ENCODE assay signal across 20 cellular contexts in genomic region chr14:43647302-43647701, GRCh38.
DNase-seq lines count a peak whose midpoint lies in the region; ATAC-seq and TF ChIP-seq lines count a peak whose summit lies in the region.
"Had no signal": no experiment of that assay in that cellular context is flagged by ENCODE, and none has a peak within 500 bp of the region (broad histone marks: within the 10 kb centered on the region; RNA-seq: fewer than 3 reads in every experiment).

No MANE protein-coding gene starts in this region.

- H3K36me3 ChIP-seq in Loucy (ENCODE audit: insufficient read depth, low read length) (no peaks in the 10 kb centered on the region), neural progenitor cell (no peaks in the 10 kb centered on the region)
- H3K36me3 ChIP-seq: left ventricle myocardium inferior, prostate gland had no signal

- H3K27me3 ChIP-seq in Loucy (ENCODE audit: insufficient read depth, low read length, poor library complexity, severe bottlenecking) = no peaks in the 10 kb centered on the region
- H3K27me3 ChIP-seq in neural progenitor cell = no peaks in the 10 kb centered on the region
- H3K27me3 ChIP-seq in dorsolateral prefrontal cortex = no peaks in the 10 kb centered on the region

- no peaks in the 10 kb centered on the region for H3K9me2 ChIP-seq in Loucy (replicated peaks; ENCODE audit: low read depth, low read length)

- DNase-seq in DMS53 (lab: John Stamatoyannopoulos, UW) = peak; percentile 11
- no peak for DNase-seq in DMS53 treated with DMSO at 0.1 percent for 48 hours (lab: John Stamatoyannopoulos, UW; ENCODE audit: unreplicated experiment)
- peak; percentile 54 for DNase-seq in WTC11 (ENCODE audit: low spot score)
- DNase-seq in neural progenitor cell (ENCODE audit: low spot score) = peak; percentile 52
- DNase-seq in NCI-H2107 treated with DMSO at 0.1 percent for 48 hours (lab: John Stamatoyannopoulos, UW; ENCODE audit: unreplicated experiment) = no peak
- DNase-seq in dorsolateral prefrontal cortex = no peak
- DNase-seq in activated T-cell treated with anti-CD3 and anti-CD28 coated beads, Interleukin-2, amount 50 U/mL, for 48 hours = no peak
- DNase-seq: 8988T; activated CD4-positive, alpha-beta T cell treated with anti-CD3 and anti-CD28 coated beads, Interleukin-2, amount 50 U/mL, for 1 hour; activated naive CD4-positive, alpha-beta T cell treated with Interleukin-2 at 50 U/mL for 16 hours; CD4-positive, CD25-positive, alpha-beta regulatory T cell; central memory CD4-positive, alpha-beta T cell; left ventricle myocardium inferior; NCI-H1417 treated with DMSO at 0.1 percent for 48 hours; stimulated activated CD4-positive, alpha-beta T cell treated with anti-CD3 and anti-CD28 coated beads, Interleukin-2, amount 100 ng/mL, for 48 hours; stimulated activated naive CD8-positive, alpha-beta T cell treated with anti-CD3 and anti-CD28 coated beads, Interleukin-15, amount 100 ng/mL, for 72 hours had no signal

- H3K4me3 Mint-ChIP-seq in WTC11 = no peak overlapping the region
- H3K4me3 Mint-ChIP-seq in neural progenitor cell = no peak overlapping the region
- H3K4me3 Mint-ChIP-seq: CD4-positive, CD25-positive, alpha-beta regulatory T cell; stimulated activated naive CD8-positive, alpha-beta T cell treated with anti-CD3 and anti-CD28 coated beads, Interleukin-15, amount 100 ng/mL, for 72 hours had no signal

- H3F3A ChIP-seq in Loucy (ENCODE audit: low read depth) (no peaks in the 10 kb centered on the region), neural progenitor cell (ENCODE audit: low read depth) (no peaks in the 10 kb centered on the region)

- no peak overlapping the region for H3K27ac ChIP-seq in neural progenitor cell
- H3K27ac ChIP-seq in dorsolateral prefrontal cortex = no peak overlapping the region
- H3K27ac ChIP-seq: left ventricle myocardium inferior, prostate gland, skin epidermis had no signal

- no peak overlapping the region for H3K4me2 ChIP-seq in Loucy (ENCODE audit: low read depth, low read length, poor library complexity, severe bottlenecking)
- no peak overlapping the region for H3K4me2 ChIP-seq in neural progenitor cell

- H3K9ac ChIP-seq in Loucy (ENCODE audit: low read depth, low read length, poor library complexity, severe bottlenecking) (no peak overlapping the region), neural progenitor cell (no peak overlapping the region)

- H3K9me3 Mint-ChIP-seq in WTC11 = peaks cover 16% of the 10 kb centered on the region
- no peaks in the 10 kb centered on the region for H3K9me3 Mint-ChIP-seq in neural progenitor cell

- H2AFZ ChIP-seq in Loucy (ENCODE audit: low read length) = no peak overlapping the region
- H2AFZ ChIP-seq in neural progenitor cell (replicated peaks) = no peak overlapping the region

- H3K79me2 ChIP-seq in Loucy (ENCODE audit: insufficient read depth, low read length) = no peaks in the 10 kb centered on the region
- no peaks in the 10 kb centered on the region for H3K79me2 ChIP-seq in neural progenitor cell (ENCODE audit: low read depth)

- H3K4me3 ChIP-seq in Loucy (ENCODE audit: low read length, poor library complexity, severe bottlenecking) = no peak overlapping the region
- H3K4me3 ChIP-seq in neural progenitor cell = no peak overlapping the region
- H3K4me3 ChIP-seq in dorsolateral prefrontal cortex = no peak overlapping the region
- H3K4me3 ChIP-seq: left ventricle myocardium inferior, prostate gland, skin epidermis had no signal

- no peak overlapping the region for H3K27ac Mint-ChIP-seq in WTC11
- H3K27ac Mint-ChIP-seq in neural progenitor cell = no peak overlapping the region
- H3K27ac Mint-ChIP-seq: CD4-positive, CD25-positive, alpha-beta regulatory T cell; stimulated activated naive CD8-positive, alpha-beta T cell treated with anti-CD3 and anti-CD28 coated beads, Interleukin-15, amount 100 ng/mL, for 72 hours had no signal

- intact Hi-C loops in dorsolateral prefrontal cortex (cut with DNase I) = no loop called here

- no peaks in the 10 kb centered on the region for H3K9me3 ChIP-seq in Loucy (ENCODE audit: insufficient read depth, low read depth, low read length)
- no peaks in the 10 kb centered on the region for H3K9me3 ChIP-seq in neural progenitor cell (ENCODE audit: low read depth)
- H3K9me3 ChIP-seq: prostate gland had no signal

- H3K27me3 Mint-ChIP-seq in WTC11 (ENCODE audit: low read depth) (no peaks in the 10 kb centered on the region), neural progenitor cell (ENCODE audit: insufficient read depth, low read depth) (no peaks in the 10 kb centered on the region)
- H3K27me3 Mint-ChIP-seq: CD4-positive, CD25-positive, alpha-beta regulatory T cell; stimulated activated naive CD8-positive, alpha-beta T cell treated with anti-CD3 and anti-CD28 coated beads, Interleukin-15, amount 100 ng/mL, for 72 hours had no signal

- TF ChIP-seq CTCF in Loucy (conservative IDR thresholded peaks at IDR 0.05; ENCODE audit: low read length) (peak; percentile 34), WTC11 (IDR thresholded peaks at IDR 0.05) (peak; percentile 38; the same call in 1 of the 2 replicates), neural progenitor cell (IDR thresholded peaks at IDR 0.05) (peak; percentile 55), dorsolateral prefrontal cortex (IDR thresholded peaks at IDR 0.05 in 54 of 56, conservative IDR thresholded peaks at IDR 0.05 in 2 of 56; ENCODE audit: low read depth in 1 of 56, partially characterized antibody in 56 of 56) (no peak)

- peak; percentile 69 for ATAC-seq in WTC11
- ATAC-seq: esophagus mucosa; stimulated activated naive CD8-positive, alpha-beta T cell treated with anti-CD3 and anti-CD28 coated beads, Interleukin-15, amount 100 ng/mL, for 72 hours had no signal

- H4K20me1 ChIP-seq in Loucy (ENCODE audit: insufficient read depth, low read length, poor library complexity, severe bottlenecking) = no peaks in the 10 kb centered on the region
- no peaks in the 10 kb centered on the region for H4K20me1 ChIP-seq in neural progenitor cell (ENCODE audit: low read depth)

- H3K4me1 ChIP-seq in Loucy (ENCODE audit: insufficient read depth, low read length, poor library complexity, severe bottlenecking) (no peaks in the 10 kb centered on the region), neural progenitor cell (no peaks in the 10 kb centered on the region)
- H3K4me1 ChIP-seq: left ventricle myocardium inferior, prostate gland had no signal

- H3K36me3 Mint-ChIP-seq in WTC11 = peaks cover 4% of the 10 kb centered on the region; the same call in 1 of the 2 replicates
- H3K36me3 Mint-ChIP-seq in neural progenitor cell = no peaks in the 10 kb centered on the region
- H3K36me3 Mint-ChIP-seq: CD4-positive, CD25-positive, alpha-beta regulatory T cell had no signal

- CTCF ChIA-PET in WTC11 (lab: Charles Lee) = interaction anchor here (0.7 kb wide), 1 partner anchor 133 kb away, joined by 3 read pairs; no protein-coding TSS in a partner anchor

- H3K4me1 Mint-ChIP-seq in WTC11 (peaks cover 3% of the 10 kb centered on the region; the same call in 1 of the 2 replicates), neural progenitor cell (no peaks in the 10 kb centered on the region)
- H3K4me1 Mint-ChIP-seq: CD4-positive, CD25-positive, alpha-beta regulatory T cell; stimulated activated naive CD8-positive, alpha-beta T cell treated with anti-CD3 and anti-CD28 coated beads, Interleukin-15, amount 100 ng/mL, for 72 hours had no signal

- POLR2A ChIA-PET in WTC11 (lab: Charles Lee) = no interaction called here

TF ChIP-seq in WTC11, 78 proteins besides CTCF, POLR2A, EP300 and RAD21 (continues in another document):
- TF ChIP-seq CBFB (CRISPR knock-in tag; IDR thresholded peaks at IDR 0.05; ENCODE audit: low read depth) (no peak), RORB (CRISPR knock-in tag; IDR thresholded peaks at IDR 0.05) (no peak), ATF6 (CRISPR knock-in tag; IDR thresholded peaks at IDR 0.05) (no peak), NFYB (CRISPR knock-in tag; conservative IDR thresholded peaks at IDR 0.05; ENCODE audit: low read depth) (no peak), SP1 (CRISPR knock-in tag; conservative IDR thresholded peaks at IDR 0.05) (no peak)

Comparison
In these comparisons a context has a peak if more than half of its experiments do, and no peak if none do; other contexts are left out.
1. DNase-seq: peak in DMS53 (single experiment), WTC11 (single experiment) and neural progenitor cell (single experiment); none in DMS53 treated with DMSO at 0.1 percent for 48 hours (single experiment), NCI-H2107 treated with DMSO at 0.1 percent for 48 hours (single experiment), dorsolateral prefrontal cortex (0 of 10) and activated T-cell treated with anti-CD3 and anti-CD28 coated beads, Interleukin-2, amount 50 U/mL, for 48 hours (0 of 2).
2. CTCF ChIP-seq: peak in Loucy (single experiment), WTC11 (single experiment) and neural progenitor cell (single experiment); none in dorsolateral prefrontal cortex (0 of 56).